Comparison of ENCODE assay signal across 16 cellular contexts in genomic region chr4:111761531-111761930, GRCh38.
"Had no signal": no experiment of that assay in that cellular context is flagged by ENCODE, and none has a peak within 500 bp of the region (broad histone marks: within the 10 kb centered on the region; RNA-seq: fewer than 3 reads in every experiment).

No MANE protein-coding gene starts in this region.

- H3K27me3 Mint-ChIP-seq: activated CD8-positive, alpha-beta memory T cell treated with anti-CD3 and anti-CD28 coated beads, Interleukin-2, amount 10 ng/mL, durations not matched to agents 7 days and 5 days; activated naive CD8-positive, alpha-beta T cell; activated T-cell treated with anti-CD3 and anti-CD28 coated beads, Interleukin-2, amount 50 U/mL, for 24 hours; stimulated activated naive CD8-positive, alpha-beta T cell treated with anti-CD3 and anti-CD28 coated beads, Interleukin-15, amount 100 ng/mL, for 72 hours; T-helper 17 cell had no signal

- DNase-seq: activated CD4-positive, alpha-beta T cell treated with anti-CD3 and anti-CD28 coated beads, Interleukin-2, amount 50 U/mL, for 48 hours; activated CD4-positive, CD25-positive, alpha-beta regulatory T cell treated with anti-CD3 and anti-CD28 coated beads, Interleukin-2, amount 50 U/mL, for 72 hours; activated CD8-positive, alpha-beta memory T cell treated with anti-CD3 and anti-CD28 coated beads, Interleukin-2, amount 10 ng/mL, durations not matched to agents 7 days and 5 days; activated effector memory CD4-positive, alpha-beta T cell treated with anti-CD3 and anti-CD28 coated beads, Interleukin-2, amount 50 U/mL, for 16 hours; activated T-cell treated with anti-CD3 and anti-CD28 coated beads, Interleukin-2, amount 50 U/mL, for 24 hours; esophagus squamous epithelium; heart left ventricle; left colon; mammary epithelial cell; stimulated activated CD4-positive, alpha-beta T cell treated with anti-CD3 and anti-CD28 coated beads, Interleukin-4, amount 100 ng/mL, for 24 hours; stimulated activated naive CD8-positive, alpha-beta T cell treated with anti-CD3 and anti-CD28 coated beads, Interleukin-15, amount 100 ng/mL, for 72 hours; T-helper 17 cell; uterus had no signal

- H3K4me1 Mint-ChIP-seq: activated CD8-positive, alpha-beta memory T cell treated with anti-CD3 and anti-CD28 coated beads, Interleukin-2, amount 10 ng/mL, durations not matched to agents 7 days and 5 days; nephron; stimulated activated naive CD8-positive, alpha-beta T cell treated with anti-CD3 and anti-CD28 coated beads, Interleukin-15, amount 100 ng/mL, for 72 hours; T-helper 17 cell had no signal

- ATAC-seq: activated CD8-positive, alpha-beta memory T cell treated with anti-CD3 and anti-CD28 coated beads, Interleukin-2, amount 10 ng/mL, durations not matched to agents 7 days and 5 days; heart left ventricle; left colon; stimulated activated naive CD8-positive, alpha-beta T cell treated with anti-CD3 and anti-CD28 coated beads, Interleukin-15, amount 100 ng/mL, for 72 hours; T-helper 17 cell had no signal

- H3K36me3 Mint-ChIP-seq: activated CD8-positive, alpha-beta memory T cell treated with anti-CD3 and anti-CD28 coated beads, Interleukin-2, amount 10 ng/mL, durations not matched to agents 7 days and 5 days; activated naive CD8-positive, alpha-beta T cell had no signal

- H3K36me3 ChIP-seq: esophagus squamous epithelium, heart left ventricle, thoracic aorta, uterus had no signal

- H3K27ac Mint-ChIP-seq: activated CD8-positive, alpha-beta memory T cell treated with anti-CD3 and anti-CD28 coated beads, Interleukin-2, amount 10 ng/mL, durations not matched to agents 7 days and 5 days; activated naive CD8-positive, alpha-beta T cell; activated T-cell treated with anti-CD3 and anti-CD28 coated beads, Interleukin-2, amount 50 U/mL, for 24 hours; nephron; stimulated activated naive CD8-positive, alpha-beta T cell treated with anti-CD3 and anti-CD28 coated beads, Interleukin-15, amount 100 ng/mL, for 72 hours; T-helper 17 cell had no signal

- H3K4me3 ChIP-seq: esophagus squamous epithelium, heart left ventricle, thoracic aorta, uterus had no signal

- H3K4me3 Mint-ChIP-seq: activated CD8-positive, alpha-beta memory T cell treated with anti-CD3 and anti-CD28 coated beads, Interleukin-2, amount 10 ng/mL, durations not matched to agents 7 days and 5 days; activated naive CD8-positive, alpha-beta T cell; activated T-cell treated with anti-CD3 and anti-CD28 coated beads, Interleukin-2, amount 50 U/mL, for 24 hours; nephron; stimulated activated naive CD8-positive, alpha-beta T cell treated with anti-CD3 and anti-CD28 coated beads, Interleukin-15, amount 100 ng/mL, for 72 hours; T-helper 17 cell had no signal

- H3K27me3 ChIP-seq: heart left ventricle, uterus had no signal

- H3K9me3 ChIP-seq: esophagus squamous epithelium, thoracic aorta, uterus had no signal

- H3K4me1 ChIP-seq: esophagus squamous epithelium, heart left ventricle, uterus had no signal

- H3K27ac ChIP-seq: esophagus squamous epithelium, heart left ventricle, thoracic aorta, uterus had no signal
